In genomic region chr3:122609798-122610559, GRCh38 we compare ENCODE assay signal across 9 cellular contexts. TPM values are rescaled to one million over a fixed set of nuclear protein-coding genes. Genes with fewer than 3 reads are reported as not detected.
DNase-seq lines count a peak whose midpoint lies in the region; ATAC-seq and TF ChIP-seq lines count a peak whose summit lies in the region.
"Had no signal": no experiment of that assay in that cellular context is flagged by ENCODE, and none has a peak within 500 bp of the region (broad histone marks: within the 10 kb centered on the region; RNA-seq: fewer than 3 reads in every experiment).

No MANE protein-coding gene starts in this region.

- TF ChIP-seq CTCF in CD4-positive, alpha-beta T cell (IDR thresholded peaks at IDR 0.05) = no peak
- no peak for TF ChIP-seq CTCF in stomach (IDR thresholded peaks at IDR 0.05)

- CTCF ChIA-PET in CD4-positive, alpha-beta T cell (lab: Charles Lee) = no interaction called here
- CTCF ChIA-PET in activated CD4-positive, alpha-beta T cell treated with anti-CD3 and anti-CD28 coated beads, Interleukin-2, amount 10 ng/mL, durations not matched to agents 7 days and 5 days (lab: Charles Lee) = interaction anchor here (0.6 to 1.2 kb wide), 3 partner anchors 12 to 43 kb away, joined by 3 to 4 read pairs (median 3); no protein-coding TSS in a partner anchor

- H3K18ac ChIP-seq in mesenchymal stem cell (ENCODE audit: low read depth in 1 of 2, low read length in 2 of 2) = no peak overlapping the region

- no peak overlapping the region for H2BK15ac ChIP-seq in mesenchymal stem cell (ENCODE audit: low read depth, poor library complexity, severe bottlenecking)

- no peaks in the 10 kb centered on the region for H3K9me3 Mint-ChIP-seq in CD4-positive, alpha-beta T cell
- peaks cover 5% of the 10 kb centered on the region for H3K9me3 Mint-ChIP-seq in activated CD4-positive, alpha-beta T cell treated with anti-CD3 and anti-CD28 coated beads, Interleukin-2, amount 10 ng/mL, durations not matched to agents 7 days and 5 days

- WGBS in mesenchymal stem cell = 78% methylated on average over 6 of the region's 7 CpGs
- WGBS in stomach, 5 donors = 68 to 85% (median 82%) methylated on average over 7 of the region's 7 CpGs

- POLR2A ChIA-PET in CD4-positive, alpha-beta T cell (lab: Charles Lee) = interaction anchor here (0.6 kb wide), 1 partner anchor 11 kb away, joined by 3 read pairs; no protein-coding TSS in a partner anchor
- POLR2A ChIA-PET in activated CD4-positive, alpha-beta T cell treated with anti-CD3 and anti-CD28 coated beads, Interleukin-2, amount 10 ng/mL, durations not matched to agents 7 days and 5 days (lab: Charles Lee) = interaction anchor here (0.7 kb wide), 1 partner anchor 45 kb away, joined by 6 read pairs; no protein-coding TSS in a partner anchor

- H4K8ac ChIP-seq in mesenchymal stem cell (ENCODE audit: low read length) = peak overlapping the region; percentile 74

- no peak overlapping the region for H2AFZ ChIP-seq in mesenchymal stem cell (ENCODE audit: low read depth, low read length)

- no peaks in the 10 kb centered on the region for H3K27me3 Mint-ChIP-seq in CD4-positive, alpha-beta T cell
- H3K27me3 Mint-ChIP-seq in activated CD4-positive, alpha-beta T cell treated with anti-CD3 and anti-CD28 coated beads, Interleukin-2, amount 10 ng/mL, durations not matched to agents 7 days and 5 days = no peaks in the 10 kb centered on the region

- H2BK5ac ChIP-seq in mesenchymal stem cell (ENCODE audit: low read depth, low read length, poor library complexity, severe bottlenecking) = no peak overlapping the region

- H3K9me3 ChIP-seq in CD4-positive, alpha-beta T cell (ENCODE audit: control insufficient read depth, low read length) = no peaks in the 10 kb centered on the region
- H3K9me3 ChIP-seq in mesenchymal stem cell (ENCODE audit: control insufficient read depth, low read length) = no peaks in the 10 kb centered on the region
- H3K9me3 ChIP-seq in stomach = no peaks in the 10 kb centered on the region

- H3K79me1 ChIP-seq in mesenchymal stem cell (replicated peaks; ENCODE audit: low read length, poor library complexity, severe bottlenecking) = no peaks in the 10 kb centered on the region

- DNase-seq in CD4-positive, alpha-beta T cell = no peak
- peak; percentile 36 for DNase-seq in activated CD4-positive, alpha-beta T cell treated with anti-CD3 and anti-CD28 coated beads, Interleukin-2, amount 10 ng/mL, durations not matched to agents 7 days and 5 days
- DNase-seq in mesenchymal stem cell = peak; percentile 82
- no peak for DNase-seq in KBM-7
- no peak for DNase-seq in stomach
- DNase-seq in RPMI8226 = no peak

- H3K27ac ChIP-seq in CD4-positive, alpha-beta T cell (ENCODE audit: low read depth, low read length) = no peak overlapping the region
- peak overlapping the region; percentile 69 for H3K27ac ChIP-seq in mesenchymal stem cell (ENCODE audit: low read length, poor library complexity, severe bottlenecking)
- H3K27ac ChIP-seq in stomach = no peak overlapping the region

- H3K36me3 ChIP-seq in mesenchymal stem cell (ENCODE audit: control insufficient read depth in 1 of 2, insufficient read depth in 2 of 2, low read depth in 1 of 2, low read length in 2 of 2) (no peaks in the 10 kb centered on the region), stomach (no peaks in the 10 kb centered on the region)

- no peak overlapping the region for H3K4me3 Mint-ChIP-seq in CD4-positive, alpha-beta T cell
- peak overlapping the region; percentile 21 for H3K4me3 Mint-ChIP-seq in activated CD4-positive, alpha-beta T cell treated with anti-CD3 and anti-CD28 coated beads, Interleukin-2, amount 10 ng/mL, durations not matched to agents 7 days and 5 days

- no peak overlapping the region for H2BK120ac ChIP-seq in mesenchymal stem cell (ENCODE audit: low read depth, low read length)

- no peak overlapping the region for H2AK5ac ChIP-seq in mesenchymal stem cell (ENCODE audit: low read length, severe bottlenecking)

- H2BK12ac ChIP-seq in mesenchymal stem cell (ENCODE audit: low read length in 2 of 2) = no peak overlapping the region

- H3K4me3 ChIP-seq in mesenchymal stem cell (ENCODE audit: insufficient read depth in 1 of 2, low read depth in 1 of 2, low read length in 2 of 2) = peak overlapping the region in 1 of 2 experiments; percentile 46
- H3K4me3 ChIP-seq in stomach = no peak overlapping the region
- H3K4me3 ChIP-seq: lung had no signal

- H3K4ac ChIP-seq in mesenchymal stem cell (ENCODE audit: low read depth in 1 of 2, low read length in 2 of 2) = no peak overlapping the region

- no peak overlapping the region for H4K91ac ChIP-seq in mesenchymal stem cell (ENCODE audit: low read length)

- no peak overlapping the region for H3K4me2 ChIP-seq in mesenchymal stem cell (ENCODE audit: low read length, poor library complexity, severe bottlenecking)

- no peak overlapping the region for H3K23ac ChIP-seq in mesenchymal stem cell (ENCODE audit: low read length in 2 of 2)

- no peak overlapping the region for H3K14ac ChIP-seq in mesenchymal stem cell (ENCODE audit: low read length in 2 of 2)

- H3K27me3 ChIP-seq in CD4-positive, alpha-beta T cell (ENCODE audit: control insufficient read depth, insufficient read depth, low read length) = no peaks in the 10 kb centered on the region
- H3K27me3 ChIP-seq in mesenchymal stem cell (ENCODE audit: control insufficient read depth in 1 of 2, insufficient read depth in 1 of 2, low read length in 2 of 2) (no peaks in the 10 kb centered on the region), stomach (no peaks in the 10 kb centered on the region)

- intact Hi-C loops in CD4-positive, alpha-beta T cell (cut with DNase I, micrococcal nuclease) = no loop called here
- intact Hi-C loops in stomach (cut with DNase I; ENCODE audit: low total_unique reads) = no loop called here

- no peaks in the 10 kb centered on the region for H3K4me1 Mint-ChIP-seq in CD4-positive, alpha-beta T cell (ENCODE audit: low read depth)
- H3K4me1 Mint-ChIP-seq in activated CD4-positive, alpha-beta T cell treated with anti-CD3 and anti-CD28 coated beads, Interleukin-2, amount 10 ng/mL, durations not matched to agents 7 days and 5 days = peaks cover 28% of the 10 kb centered on the region

- no peak for TF ChIP-seq EP300 in stomach (IDR thresholded peaks at IDR 0.05)

- peak overlapping the region; percentile 0 for H3K27ac Mint-ChIP-seq in CD4-positive, alpha-beta T cell
- H3K27ac Mint-ChIP-seq in activated CD4-positive, alpha-beta T cell treated with anti-CD3 and anti-CD28 coated beads, Interleukin-2, amount 10 ng/mL, durations not matched to agents 7 days and 5 days = peak overlapping the region; percentile 87

- no peaks in the 10 kb centered on the region for H3K4me1 ChIP-seq in mesenchymal stem cell (ENCODE audit: control insufficient read depth, insufficient read depth, low read depth, low read length)
- no peaks in the 10 kb centered on the region for H3K4me1 ChIP-seq in stomach

- no peak for TF ChIP-seq POLR2A in stomach (IDR thresholded peaks at IDR 0.05)

- in situ Hi-C loops in KBM-7 (cut with MboI; ENCODE audit: low pct_unique_long_range_greater_than_20kb, low sequenced_read_pairs) = no loop called here

- peaks cover 62% of the 10 kb centered on the region for H3K36me3 Mint-ChIP-seq in CD4-positive, alpha-beta T cell (ENCODE audit: low read depth)
- peaks cover 60% of the 10 kb centered on the region for H3K36me3 Mint-ChIP-seq in activated CD4-positive, alpha-beta T cell treated with anti-CD3 and anti-CD28 coated beads, Interleukin-2, amount 10 ng/mL, durations not matched to agents 7 days and 5 days (ENCODE audit: low read depth)

- ATAC-seq in CD4-positive, alpha-beta T cell (ENCODE audit: poor library complexity) = no peak
- ATAC-seq in GM19395 (IDR thresholded peaks at IDR 0.05; ENCODE audit: unreplicated experiment) (peak; percentile 97), HG03280 (IDR thresholded peaks at IDR 0.05; ENCODE audit: unreplicated experiment) (peak; percentile 95)

- peak overlapping the region; percentile 86 for H3K9ac ChIP-seq in mesenchymal stem cell (ENCODE audit: low read length)

RNA-seq across cellular contexts. Expression of gene PARP15, which starts 32.5 kb away (rescaled TPM):
- 10 to 100 TPM; 41.6 to 41.8 TPM for total RNA-seq in CD4-positive, alpha-beta T cell
- total RNA-seq in activated CD4-positive, alpha-beta T cell treated with anti-CD3 and anti-CD28 coated beads, Interleukin-2, amount 10 ng/mL, durations not matched to agents 7 days and 5 days = 10 to 100 TPM; 39.8 to 40.9 TPM
- 0.36 TPM for polyA plus RNA-seq in mesenchymal stem cell (2013, experiment 1 of 2)
- polyA plus RNA-seq in mesenchymal stem cell (2013, experiment 2 of 2) = 0.25 TPM
- 1 to 10 TPM in 4 of 5 donors, not detected in 1; 1.2 to 4.5 (median 1.9) TPM for total RNA-seq in stomach
- 1 to 10 TPM in 2 of 3 donors, under 1 TPM in 1; 0.25 to 1.3 (median 1.2) TPM for polyA plus RNA-seq in stomach

RNA-seq across cellular contexts. Expression of gene DTX3L, which starts 45.8 kb away (rescaled TPM):
- total RNA-seq in CD4-positive, alpha-beta T cell = 10 to 100 TPM; 15.4 to 18.6 TPM
- 100 to 1,000 TPM; 162 to 189 TPM for total RNA-seq in activated CD4-positive, alpha-beta T cell treated with anti-CD3 and anti-CD28 coated beads, Interleukin-2, amount 10 ng/mL, durations not matched to agents 7 days and 5 days
- polyA plus RNA-seq in mesenchymal stem cell (2013, experiment 1 of 2) = 17.9 TPM
- polyA plus RNA-seq in mesenchymal stem cell (2013, experiment 2 of 2) = 17.5 TPM
- total RNA-seq in stomach = 10 to 100 TPM in 4 of 5 donors, 1 to 10 TPM in 1; 5.8 to 29.0 (median 26.1) TPM
- polyA plus RNA-seq in stomach = 10 to 100 TPM in 2 of 3 donors, 1 to 10 TPM in 1; 9.2 to 11.2 (median 10.5) TPM

RNA-seq across cellular contexts. Expression of gene PARP9, which starts 45.9 kb away (rescaled TPM):
- total RNA-seq in CD4-positive, alpha-beta T cell = 10 to 100 TPM; 13.2 to 14.4 TPM
- total RNA-seq in activated CD4-positive, alpha-beta T cell treated with anti-CD3 and anti-CD28 coated beads, Interleukin-2, amount 10 ng/mL, durations not matched to agents 7 days and 5 days = 100 to 1,000 TPM; 172 to 186 TPM
- 16.3 TPM for polyA plus RNA-seq in mesenchymal stem cell (2013, experiment 1 of 2)
- polyA plus RNA-seq in mesenchymal stem cell (2013, experiment 2 of 2) = 16.5 TPM
- total RNA-seq in stomach = 10 to 100 TPM in 4 of 5 donors, 1 to 10 TPM in 1; 1.4 to 42.6 (median 23.9) TPM
- polyA plus RNA-seq in stomach = 10 to 100 TPM; 19.5 to 26.5 (median 21.4) TPM

Comparison
In these comparisons a context has a peak if more than half of its experiments do, and no peak if none do; other contexts are left out.
1. DNase-seq: peak in activated CD4-positive, alpha-beta T cell treated with anti-CD3 and anti-CD28 coated beads, Interleukin-2, amount 10 ng/mL, durations not matched to agents 7 days and 5 days (single experiment) and mesenchymal stem cell (single experiment); none in CD4-positive, alpha-beta T cell (0 of 10), KBM-7 (single experiment), stomach (single experiment) and RPMI8226 (single experiment).
2. RNA of gene PARP15, which starts 32.5 kb away (total RNA-seq): 41.6 to 41.8 TPM in CD4-positive, alpha-beta T cell and 39.8 to 40.9 TPM in activated CD4-positive, alpha-beta T cell treated with anti-CD3 and anti-CD28 coated beads, Interleukin-2, amount 10 ng/mL, durations not matched to agents 7 days and 5 days; 1.2 to 4.5 TPM in stomach; every median in the first group is over 4 times any median in the second.
3. RNA of gene DTX3L, which starts 45.8 kb away (total RNA-seq): 162 to 189 TPM in activated CD4-positive, alpha-beta T cell treated with anti-CD3 and anti-CD28 coated beads, Interleukin-2, amount 10 ng/mL, durations not matched to agents 7 days and 5 days; 5.8 to 29.0 TPM in stomach and 15.4 to 18.6 TPM in CD4-positive, alpha-beta T cell; every median in the first group is over 4 times any median in the second.